In the genomic region with DNA sequence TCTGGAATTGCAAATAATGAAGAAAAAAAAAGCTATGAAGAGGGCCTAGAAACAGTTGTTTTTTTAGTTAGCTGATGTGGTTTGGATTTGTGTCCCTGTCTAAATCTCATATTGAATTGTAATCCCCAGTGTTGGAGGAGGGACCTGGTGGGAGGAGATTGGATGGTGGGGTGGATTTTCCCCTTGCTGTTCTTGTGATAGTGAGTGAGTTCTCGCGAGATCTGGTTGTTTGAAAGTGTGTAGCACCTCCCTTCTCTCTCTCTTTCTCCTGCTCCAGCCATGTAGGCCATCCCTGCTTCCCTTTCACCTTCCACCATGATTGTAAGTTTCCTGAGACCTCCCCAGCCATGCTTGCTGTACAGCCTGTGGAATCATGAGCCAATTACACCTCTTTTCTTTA, we compare ENCODE assay signal across 32 cellular contexts.
"Had no signal": no experiment of that assay in that cellular context is flagged by ENCODE, and none has a peak within 500 bp of the region (broad histone marks: within the 10 kb centered on the region; RNA-seq: fewer than 3 reads in every experiment).

No MANE protein-coding gene starts in this region.

- H3K27me3 ChIP-seq: ascending aorta, breast epithelium had no signal

- H3K27ac ChIP-seq: ascending aorta, breast epithelium, cardiac muscle cell, colonic mucosa, epithelial cell of prostate, esophagus squamous epithelium, gastroesophageal sphincter, heart right ventricle, VCaP had no signal

- H3K4me1 ChIP-seq: breast epithelium, colonic mucosa had no signal

- H3K9me3 ChIP-seq: ascending aorta, breast epithelium, colonic mucosa, esophagus squamous epithelium, gastroesophageal sphincter, heart right ventricle had no signal

- FAIRE-seq: endometrium, endothelial cell of umbilical vein, TTC549 had no signal

- H3K36me3 ChIP-seq: ascending aorta, breast epithelium, cardiac muscle cell, colonic mucosa, esophagus squamous epithelium, gastroesophageal sphincter, heart right ventricle had no signal

- DNase-seq: activated CD4-positive, alpha-beta memory T cell treated with anti-CD3 and anti-CD28 coated beads, Interleukin-2, amount 10 ng/mL, durations not matched to agents 7 days and 5 days; activated CD4-positive, alpha-beta T cell treated with anti-CD3 and anti-CD28 coated beads for 1 hour; activated CD4-positive, alpha-beta T cell treated with anti-CD3 and anti-CD28 coated beads for 4 hours; activated CD4-positive, alpha-beta T cell treated with anti-CD3 and anti-CD28 coated beads, Interleukin-2, amount 10 ng/mL, durations not matched to agents 7 days and 5 days; activated CD4-positive, alpha-beta T cell treated with anti-CD3 and anti-CD28 coated beads, Interleukin-2, amount 50 U/mL, for 4 hours; activated CD8-positive, alpha-beta memory T cell treated with anti-CD3 and anti-CD28 coated beads, Interleukin-2, amount 50 U/mL, for 48 hours; activated gamma-delta T cell; activated naive CD4-positive, alpha-beta T cell; activated naive CD4-positive, alpha-beta T cell treated with anti-CD3 and anti-CD28 coated beads, Interleukin-2, amount 10 ng/mL, durations not matched to agents 7 days and 5 days; activated naive CD8-positive, alpha-beta T cell treated with anti-CD3 and anti-CD28 coated beads, Interleukin-2, amount 10 ng/mL, durations not matched to agents 7 days and 5 days; activated T-cell treated with anti-CD3 and anti-CD28 coated beads for 4 hours; activated T-cell treated with anti-CD3 and anti-CD28 coated beads, Interleukin-2, amount 50 U/mL, for 24 hours; activated T-cell treated with anti-CD3 and anti-CD28 coated beads, Interleukin-2, amount 50 U/mL, for 72 hours; central memory CD4-positive, alpha-beta T cell; cerebellar nuclear complex; colonic mucosa; effector CD8-positive, alpha-beta T cell; esophagus squamous epithelium; foreskin melanocyte; heart right ventricle; T-helper 2 cell had no signal

- ATAC-seq: activated naive CD4-positive, alpha-beta T cell treated with anti-CD3 and anti-CD28 coated beads, Interleukin-2, amount 50 U/mL, for 72 hours; activated T-cell treated with anti-CD3 and anti-CD28 coated beads, Interleukin-2, amount 50 U/mL, for 72 hours; gastroesophageal sphincter; heart right ventricle; WTC11 had no signal

- H3K4me3 ChIP-seq: ascending aorta, breast epithelium, cardiac muscle cell, colonic mucosa, esophagus squamous epithelium, gastroesophageal sphincter, heart right ventricle had no signal
